11 cellular contexts compared by ENCODE assay signal in the genomic region with DNA sequence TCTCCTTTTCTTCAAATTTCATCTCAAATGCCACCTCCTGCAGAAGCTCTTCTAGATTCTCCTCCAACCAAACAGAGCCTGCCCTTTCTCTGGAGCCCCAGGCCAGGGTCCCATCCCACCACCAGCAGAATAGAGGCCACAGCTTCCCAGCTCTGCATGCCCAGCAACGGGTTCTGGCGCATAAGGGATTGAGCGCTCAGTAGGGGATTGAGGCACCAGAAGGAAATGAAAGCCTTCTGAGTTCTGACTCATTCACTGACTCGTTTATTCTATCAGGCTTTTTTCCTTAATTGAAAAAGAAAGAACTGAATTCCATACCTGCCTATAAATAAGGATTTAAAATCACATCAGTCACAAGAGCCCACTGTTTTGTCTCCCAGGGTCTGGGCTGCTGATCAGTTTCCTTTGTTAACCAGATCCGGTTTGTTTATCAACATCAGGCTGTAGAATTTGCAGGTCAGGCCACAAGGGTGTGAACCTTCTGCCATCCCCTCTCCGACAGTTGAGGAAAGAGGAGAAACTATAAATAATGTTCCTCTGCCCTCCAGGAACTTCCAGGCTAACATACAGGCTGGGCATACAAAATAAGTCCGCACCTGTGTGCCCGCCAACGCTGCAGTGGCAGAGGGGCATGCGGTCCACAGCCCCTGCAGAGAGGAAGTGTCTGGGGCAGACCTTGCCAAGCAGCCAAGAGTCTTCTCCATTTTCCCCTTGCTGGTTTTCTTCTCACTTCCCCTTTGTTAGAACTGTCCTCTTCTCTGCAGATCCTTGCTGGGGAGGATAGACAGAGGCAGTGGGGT.
DNase-seq lines count a peak whose midpoint lies in the region; ATAC-seq, FAIRE-seq and TF ChIP-seq lines count a peak whose summit lies in the region.
"Had no signal": no experiment of that assay in that cellular context is flagged by ENCODE, and none has a peak within 500 bp of the region (broad histone marks: within the 10 kb centered on the region; RNA-seq: fewer than 3 reads in every experiment).

No MANE protein-coding gene starts in this region.

- CTCF ChIA-PET in GM12878 (lab: Yijun Ruan, JAX), result no interaction called here

- no peak overlapping the region for H3K4me2 ChIP-seq in GM12878 (ENCODE audit: control insufficient read depth, insufficient read depth)

- H3K4me1 ChIP-seq in GM12878 (ENCODE audit: control insufficient read depth, insufficient read depth, low read length), result peaks cover 19% of the 10 kb centered on the region

- FAIRE-seq in GM12878 (lab: Jason Lieb, UNC), result no peak
- FAIRE-seq: D721Med had no signal

- peaks cover 0 to 2% of the 10 kb centered on the region in 2 experiments; a peak in 3 of 4 replicates for H3K27me3 ChIP-seq in GM12878 (replicated peaks in 1 of 2; ENCODE audit: control insufficient read depth in 2 of 2, insufficient read depth in 2 of 2, low read length in 1 of 2)

- no peak for TF ChIP-seq RAD21 in GM12878 (IDR thresholded peaks at IDR 0.05; ENCODE audit: insufficient read depth, low read depth, low read length)

- POLR2A ChIA-PET in GM12878 (lab: Charles Lee), result no interaction called here

- intact Hi-C loops in GM12878 (cut with micrococcal nuclease; ENCODE audit: unreplicated experiment) (no loop called here), lower leg skin (cut with DNase I; ENCODE audit: low total_unique reads) (no loop called here)

- TF ChIP-seq CTCF in GM12878 (IDR thresholded peaks at IDR 0.05 in 2 of 3, conservative IDR thresholded peaks at IDR 0.05 in 1 of 3; ENCODE audit: control insufficient read depth in 2 of 3, extremely low read depth in 1 of 3, insufficient read depth in 1 of 3, low read depth in 3 of 3, low read length in 3 of 3) (no peak), lower leg skin (IDR thresholded peaks at IDR 0.05) (no peak)

- H3K27ac Mint-ChIP-seq in natural killer cell treated with Interleukin-12 subunit alpha and Interleukin-12 subunit beta and Interleukin-15 and Interleukin-18, amount 100 ng/mL, for 72 hours, result peak overlapping the region; percentile 29 to 34

- no peaks in the 10 kb centered on the region for H3K9me3 Mint-ChIP-seq in natural killer cell treated with Interleukin-12 subunit alpha and Interleukin-12 subunit beta and Interleukin-15 and Interleukin-18, amount 100 ng/mL, for 72 hours

- no peak for TF ChIP-seq POLR2A in GM12878 (IDR thresholded peaks at IDR 0.05; ENCODE audit: low read depth, low read length)
- TF ChIP-seq POLR2A in lower leg skin (IDR thresholded peaks at IDR 0.05), result no peak

- no peaks in the 10 kb centered on the region for H4K20me1 ChIP-seq in GM12878 (ENCODE audit: control insufficient read depth, insufficient read depth)

- no peaks in the 10 kb centered on the region; the same call in 2 of the 3 replicates for H3K9me3 ChIP-seq in GM12878 (replicated peaks; ENCODE audit: control insufficient read depth, insufficient read depth, low read length)
- H3K9me3 ChIP-seq: esophagus squamous epithelium had no signal

- no peaks in the 10 kb centered on the region for H3K36me3 ChIP-seq in GM12878 (ENCODE audit: control insufficient read depth in 2 of 2, insufficient read depth in 2 of 2, low read length in 1 of 2)
- H3K36me3 ChIP-seq: esophagus squamous epithelium had no signal

- H3K27me3 Mint-ChIP-seq in natural killer cell treated with Interleukin-12 subunit alpha and Interleukin-12 subunit beta and Interleukin-15 and Interleukin-18, amount 100 ng/mL, for 72 hours, result peaks cover 6 to 19% of the 10 kb centered on the region in 2 donors

- H2AFZ ChIP-seq in GM12878 (ENCODE audit: control insufficient read depth, low read depth, low read length), result no peak overlapping the region

- no peak overlapping the region for H3K9ac ChIP-seq in GM12878 (ENCODE audit: control insufficient read depth, insufficient read depth, low read length)

- RAD21 ChIA-PET in GM12878 (lab: Charles Lee; ENCODE audit: unreplicated experiment), result no interaction called here

- peaks cover 5% of the 10 kb centered on the region for H3K36me3 Mint-ChIP-seq in natural killer cell treated with Interleukin-12 subunit alpha and Interleukin-12 subunit beta and Interleukin-15 and Interleukin-18, amount 100 ng/mL, for 72 hours

- no peak overlapping the region for H3K27ac ChIP-seq in GM12878 (ENCODE audit: control insufficient read depth, insufficient read depth)
- H3K27ac ChIP-seq: esophagus squamous epithelium had no signal

- H3K4me3 ChIP-seq in GM12878 (no peak overlapping the region), lower leg skin (ENCODE audit: low read depth, poor library complexity, severe bottlenecking) (no peak overlapping the region)
- H3K4me3 ChIP-seq: esophagus squamous epithelium had no signal

- ATAC-seq in GM12878 (no peak), HG03045 (IDR thresholded peaks at IDR 0.05; ENCODE audit: unreplicated experiment) (no peak)
- peak in 1 of 2 donors; percentile 41 for ATAC-seq in natural killer cell treated with Interleukin-12 subunit alpha and Interleukin-12 subunit beta and Interleukin-15 and Interleukin-18, amount 100 ng/mL, for 72 hours

- 5% methylated on average over 10 of the region's 10 CpGs for WGBS in GM12878 (ENCODE audit: insufficient coverage, insufficient replicate concordance, low lambda C conversion rate, missing lambda C conversion rate)
- WGBS in lower leg skin, 2 donors, result 66 to 71% methylated on average over 10 of the region's 10 CpGs

- DNase-seq in GDM1 (lab: John Stamatoyannopoulos, UW) (peak; percentile 58), M059J (ENCODE audit: low read depth) (peak; percentile 29), GM12878 (ENCODE audit: low read depth, low spot score) (no peak), lower leg skin (ENCODE audit: low spot score in 2 of 2) (no peak), NCI-H774 (lab: John Stamatoyannopoulos, UW) (no peak)
- no peak for DNase-seq in natural killer cell treated with Interleukin-12 subunit alpha and Interleukin-12 subunit beta and Interleukin-15 and Interleukin-18, amount 100 ng/mL, for 72 hours (ENCODE audit: low spot score)
- DNase-seq: esophagus squamous epithelium, T-helper 9 cell had no signal

- TF ChIP-seq EP300 in GM12878 (IDR thresholded peaks at IDR 0.05; ENCODE audit: borderline replicate concordance in 1 of 2, control insufficient read depth in 1 of 2, low read depth in 2 of 2, low read length in 2 of 2), result no peak

- in situ Hi-C loops in GM12878 (cut with MboI), result no loop called here

- SMC1A ChIA-PET in GM12878 (lab: Charles Lee; ENCODE audit: uncharacterized antibody, unreplicated experiment), result no interaction called here

- H3K79me2 ChIP-seq in GM12878 (ENCODE audit: control insufficient read depth, insufficient read depth, low read length), result no peaks in the 10 kb centered on the region

- no TSS peak for BruUV-seq in GM12878 (replicated peaks; lab: Mats Ljungman, UMichigan)

- H3K4me1 Mint-ChIP-seq in natural killer cell treated with Interleukin-12 subunit alpha and Interleukin-12 subunit beta and Interleukin-15 and Interleukin-18, amount 100 ng/mL, for 72 hours (ENCODE audit: low read depth in 2 of 2), result peaks cover 60 to 65% of the 10 kb centered on the region in 2 donors

- peak overlapping the region; percentile 41 for H3K4me3 Mint-ChIP-seq in natural killer cell treated with Interleukin-12 subunit alpha and Interleukin-12 subunit beta and Interleukin-15 and Interleukin-18, amount 100 ng/mL, for 72 hours
- H3K4me3 Mint-ChIP-seq: neural crest cell had no signal

TF ChIP-seq in GM12878, 131 proteins besides CTCF, POLR2A, EP300 and RAD21:
- TF ChIP-seq CREB1 (IDR thresholded peaks at IDR 0.05; ENCODE audit: low read depth), result no peak
- peak; percentile 67 for TF ChIP-seq SPI1 (IDR thresholded peaks at IDR 0.05; ENCODE audit: borderline replicate concordance, insufficient read depth, low read depth, low read length)
- no peak for TF ChIP-seq RB1 (IDR thresholded peaks at IDR 0.05; ENCODE audit: borderline replicate concordance)
- no peak for TF ChIP-seq KAT2A (conservative IDR thresholded peaks at IDR 0.05; ENCODE audit: control insufficient read depth, low read depth, low read length)
- TF ChIP-seq, protein P1, sequence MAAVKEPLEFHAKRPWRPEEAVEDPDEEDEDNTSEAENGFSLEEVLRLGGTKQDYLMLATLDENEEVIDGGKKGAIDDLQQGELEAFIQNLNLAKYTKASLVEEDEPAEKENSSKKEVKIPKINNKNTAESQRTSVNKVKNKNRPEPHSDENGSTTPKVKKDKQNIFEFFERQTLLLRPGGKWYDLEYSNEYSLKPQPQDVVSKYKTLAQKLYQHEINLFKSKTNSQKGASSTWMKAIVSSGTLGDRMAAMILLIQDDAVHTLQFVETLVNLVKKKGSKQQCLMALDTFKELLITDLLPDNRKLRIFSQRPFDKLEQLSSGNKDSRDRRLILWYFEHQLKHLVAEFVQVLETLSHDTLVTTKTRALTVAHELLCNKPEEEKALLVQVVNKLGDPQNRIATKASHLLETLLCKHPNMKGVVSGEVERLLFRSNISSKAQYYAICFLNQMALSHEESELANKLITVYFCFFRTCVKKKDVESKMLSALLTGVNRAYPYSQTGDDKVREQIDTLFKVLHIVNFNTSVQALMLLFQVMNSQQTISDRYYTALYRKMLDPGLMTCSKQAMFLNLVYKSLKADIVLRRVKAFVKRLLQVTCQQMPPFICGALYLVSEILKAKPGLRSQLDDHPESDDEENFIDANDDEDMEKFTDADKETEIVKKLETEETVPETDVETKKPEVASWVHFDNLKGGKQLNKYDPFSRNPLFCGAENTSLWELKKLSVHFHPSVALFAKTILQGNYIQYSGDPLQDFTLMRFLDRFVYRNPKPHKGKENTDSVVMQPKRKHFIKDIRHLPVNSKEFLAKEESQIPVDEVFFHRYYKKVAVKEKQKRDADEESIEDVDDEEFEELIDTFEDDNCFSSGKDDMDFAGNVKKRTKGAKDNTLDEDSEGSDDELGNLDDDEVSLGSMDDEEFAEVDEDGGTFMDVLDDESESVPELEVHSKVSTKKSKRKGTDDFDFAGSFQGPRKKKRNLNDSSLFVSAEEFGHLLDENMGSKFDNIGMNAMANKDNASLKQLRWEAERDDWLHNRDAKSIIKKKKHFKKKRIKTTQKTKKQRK (IDR thresholded peaks at IDR 0.05; ENCODE audit: low read depth, low read length), result no peak

Comparison
In these comparisons a context has a peak if more than half of its experiments do, and no peak if none do; other contexts are left out.
1. DNase-seq: peak in GDM1 (single experiment) and M059J (single experiment); none in GM12878 (single experiment), natural killer cell treated with Interleukin-12 subunit alpha and Interleukin-12 subunit beta and Interleukin-15 and Interleukin-18, amount 100 ng/mL, for 72 hours (single experiment), lower leg skin (0 of 2) and NCI-H774 (single experiment).